25 cellular contexts compared by ENCODE assay signal in genomic region chr2:3408781-3409180, GRCh38. TPM values are rescaled to one million over a fixed set of nuclear protein-coding genes. Genes with fewer than 3 reads are reported as not detected.
DNase-seq lines count a peak whose midpoint lies in the region; ATAC-seq, FAIRE-seq and TF ChIP-seq lines count a peak whose summit lies in the region.
"Had no signal": no experiment of that assay in that cellular context is flagged by ENCODE, and none has a peak within 500 bp of the region (broad histone marks: within the 10 kb centered on the region; RNA-seq: fewer than 3 reads in every experiment).

No MANE protein-coding gene starts in this region.

- H3K4me1 ChIP-seq in HepG2 (ENCODE audit: insufficient read depth, low read length), result no peaks in the 10 kb centered on the region
- no peaks in the 10 kb centered on the region for H3K4me1 ChIP-seq in right lobe of liver
- H3K4me1 ChIP-seq in trophoblast cell (ENCODE audit: control insufficient read depth in 1 of 2, insufficient read depth in 2 of 2, low read length in 2 of 2), result no peaks in the 10 kb centered on the region
- no peaks in the 10 kb centered on the region for H3K4me1 ChIP-seq in foreskin keratinocyte
- H3K4me1 ChIP-seq: A549, BE2C had no signal

- peak overlapping the region; percentile 66 for H4K12ac ChIP-seq in trophoblast cell (ENCODE audit: low read depth, low read length)

- no peak for FAIRE-seq in HepG2 (lab: Jason Lieb, UNC)
- FAIRE-seq: A549, GM12891, GM18507 had no signal

- POLR2A ChIA-PET in HepG2 (lab: Yijun Ruan, JAX), result interaction anchor here (1.0 kb wide), 1 partner anchor 14 kb away, joined by 3 read pairs; no protein-coding TSS in a partner anchor

- H2AFZ ChIP-seq in HepG2 (ENCODE audit: low read length) (no peak overlapping the region), trophoblast cell (ENCODE audit: insufficient read depth, low read length, poor library complexity) (no peak overlapping the region)
- H2AFZ ChIP-seq: GM23338 had no signal

- DNase-seq in HepG2 (ENCODE audit: low spot score) (no peak), right lobe of liver (no peak), trophoblast cell (no peak), NCI-H345 treated with DMSO at 0.1 percent for 48 hours (lab: John Stamatoyannopoulos, UW; ENCODE audit: unreplicated experiment) (no peak), occipital lobe (lab: John Stamatoyannopoulos, UW) (no peak), foreskin keratinocyte (no peak)
- DNase-seq: 8988T; ACHN; AML-193; BE2C; Calu3; CD4-positive, alpha-beta T cell; COR-L47; DMS53; DMS79 treated with DMSO at 0.1 percent for 48 hours; GF-D8; H9 had no signal

- H3K4me1 Mint-ChIP-seq in dendritic cell treated with granulocyte-macrophage colony-stimulating factor and Interleukin-4, amounts not matched to agents 40 ng/mL and 50 ng/mL, for 4 days (ENCODE audit: low read depth), result peaks cover 20% of the 10 kb centered on the region
- H3K4me1 Mint-ChIP-seq: GM23338, H9 had no signal

- no peaks in the 10 kb centered on the region for H3K9me3 ChIP-seq in HepG2 (ENCODE audit: low read length)
- H3K9me3 ChIP-seq in right lobe of liver, result no peaks in the 10 kb centered on the region
- H3K9me3 ChIP-seq in trophoblast cell (ENCODE audit: insufficient read depth, low read depth, low read length), result no peaks in the 10 kb centered on the region
- H3K9me3 ChIP-seq: A549; BE2C; BLaER1 treated with 17β-estradiol and CSF1 and Interleukin-3, amounts not matched to agents 10 nM and 100 nM had no signal

- H3K27me3 Mint-ChIP-seq in dendritic cell treated with granulocyte-macrophage colony-stimulating factor and Interleukin-4, amounts not matched to agents 40 ng/mL and 50 ng/mL, for 4 days, result no peaks in the 10 kb centered on the region
- H3K27me3 Mint-ChIP-seq: CD4-positive, alpha-beta T cell had no signal

- no peaks in the 10 kb centered on the region for H3K9me3 Mint-ChIP-seq in dendritic cell treated with granulocyte-macrophage colony-stimulating factor and Interleukin-4, amounts not matched to agents 40 ng/mL and 50 ng/mL, for 4 days
- H3K9me3 Mint-ChIP-seq: CD14-positive monocyte; CD4-positive, alpha-beta T cell; GM23338; H9 had no signal

- no peak overlapping the region for H3K4me3 ChIP-seq in HepG2 (replicated peaks in 1 of 3; ENCODE audit: insufficient read depth in 1 of 3, low read depth in 2 of 3, low read length in 3 of 3)
- no peak overlapping the region for H3K4me3 ChIP-seq in right lobe of liver
- no peak overlapping the region for H3K4me3 ChIP-seq in trophoblast cell (ENCODE audit: low read depth, low read length)
- H3K4me3 ChIP-seq: A549; BLaER1 treated with 17β-estradiol and CSF1 and Interleukin-3, amounts not matched to agents 10 nM and 100 nM; GM23338 had no signal

- intact Hi-C loops in HepG2 (cut with micrococcal nuclease; ENCODE audit: unreplicated experiment) (no loop called here), right lobe of liver (cut with DNase I) (no loop called here)
- intact Hi-C loops in dendritic cell treated with granulocyte-macrophage colony-stimulating factor and Interleukin-4, amounts not matched to agents 40 ng/mL and 50 ng/mL, for 4 days (cut with micrococcal nuclease), result no loop called here

- peaks cover 49% of the 10 kb centered on the region for H3K36me3 Mint-ChIP-seq in dendritic cell treated with granulocyte-macrophage colony-stimulating factor and Interleukin-4, amounts not matched to agents 40 ng/mL and 50 ng/mL, for 4 days (ENCODE audit: low read depth)

- no peak for TF ChIP-seq CTCF in HepG2 (CRISPR knock-in tag; IDR thresholded peaks at IDR 0.05)
- TF ChIP-seq CTCF in right lobe of liver (IDR thresholded peaks at IDR 0.05), result no peak
- no peak for TF ChIP-seq CTCF in foreskin keratinocyte (conservative IDR thresholded peaks at IDR 0.05)

- H3K18ac ChIP-seq in trophoblast cell (ENCODE audit: low read length), result peak overlapping the region; percentile 46

- no TSS peak for BruUV-seq in HepG2 (replicated peaks; lab: Mats Ljungman, UMichigan)

- no peak overlapping the region for H3K4ac ChIP-seq in trophoblast cell (ENCODE audit: low read depth, low read length)

- in situ Hi-C loops in HepG2 (cut with HindIII; ENCODE audit: extremely low pct_ligation_motif_present, low pct_unique_long_range_greater_than_20kb), result no loop called here

- no peak overlapping the region for H2BK12ac ChIP-seq in trophoblast cell (ENCODE audit: low read length)

- H2AK5ac ChIP-seq in trophoblast cell (ENCODE audit: low read length), result no peak overlapping the region

- H3K36me3 ChIP-seq in HepG2 (replicated peaks in 1 of 2; ENCODE audit: control insufficient read depth in 1 of 2, insufficient read depth in 2 of 2, low read length in 2 of 2) (peaks cover 18 to 55% of the 10 kb centered on the region in 2 experiments), right lobe of liver (peaks cover 0 to 4% (median 0%) of the 10 kb centered on the region in 4 donors), trophoblast cell (ENCODE audit: control insufficient read depth in 1 of 2, insufficient read depth in 2 of 2, low read length in 2 of 2) (peaks cover 4 to 13% of the 10 kb centered on the region in 2 experiments)

- ATAC-seq in HepG2, result no peak; the same call in 2 of the 3 replicates
- no peak for ATAC-seq in right lobe of liver
- ATAC-seq in foreskin keratinocyte, result no peak
- ATAC-seq: A549, GM23338, HCT116 had no signal

- no peak overlapping the region for H3K27ac ChIP-seq in HepG2 (ENCODE audit: extremely low read length, insufficient read depth, low read length)
- no peak overlapping the region for H3K27ac ChIP-seq in right lobe of liver
- no peak overlapping the region for H3K27ac ChIP-seq in trophoblast cell (ENCODE audit: low read depth, low read length)
- no peak overlapping the region for H3K27ac ChIP-seq in foreskin keratinocyte
- H3K27ac ChIP-seq: A549; BLaER1 treated with 17β-estradiol and CSF1 and Interleukin-3, amounts not matched to agents 10 nM and 100 nM had no signal

- H3K4me2 ChIP-seq in HepG2 (ENCODE audit: low read depth, low read length) (no peak overlapping the region), trophoblast cell (ENCODE audit: low read length) (no peak overlapping the region)
- H3K4me2 ChIP-seq: A549; BLaER1 treated with 17β-estradiol and CSF1 and Interleukin-3, amounts not matched to agents 10 nM and 100 nM; GM23338 had no signal

- H2BK5ac ChIP-seq in trophoblast cell (ENCODE audit: low read depth, low read length, poor library complexity), result no peak overlapping the region

- no peak overlapping the region for H4K91ac ChIP-seq in trophoblast cell (ENCODE audit: low read depth, low read length)

- H4K20me1 ChIP-seq in HepG2 (ENCODE audit: insufficient read depth, low read length), result no peaks in the 10 kb centered on the region

- H3K27ac Mint-ChIP-seq in dendritic cell treated with granulocyte-macrophage colony-stimulating factor and Interleukin-4, amounts not matched to agents 40 ng/mL and 50 ng/mL, for 4 days, result peak overlapping the region; percentile 13
- H3K27ac Mint-ChIP-seq: CD14-positive monocyte; CD4-positive, alpha-beta T cell; GM23338 had no signal

- no peak for TF ChIP-seq RAD21 in HepG2 (CRISPR knock-in tag; IDR thresholded peaks at IDR 0.05)

- no peak for TF ChIP-seq EP300 in HepG2 (IDR thresholded peaks at IDR 0.05; ENCODE audit: low read depth in 2 of 2, low read length in 2 of 2)
- TF ChIP-seq EP300 in HepG2 (CRISPR knock-in tag; IDR thresholded peaks at IDR 0.05; ENCODE audit: borderline replicate concordance), result no peak

- CTCF ChIA-PET in HepG2 (lab: Yijun Ruan, JAX; ENCODE audit: low intra/inter-chr PET ratio, low total read pairs), result no interaction called here

- no peak overlapping the region for H3K4me3 Mint-ChIP-seq in dendritic cell treated with granulocyte-macrophage colony-stimulating factor and Interleukin-4, amounts not matched to agents 40 ng/mL and 50 ng/mL, for 4 days
- H3K4me3 Mint-ChIP-seq: CD14-positive monocyte; CD4-positive, alpha-beta T cell; GM23338; H9 had no signal

- H4K8ac ChIP-seq in trophoblast cell (ENCODE audit: low read depth, low read length), result no peak overlapping the region

- no peak overlapping the region for H3K23ac ChIP-seq in trophoblast cell (ENCODE audit: low read length)

- no peaks in the 10 kb centered on the region for H3K27me3 ChIP-seq in HepG2 (ENCODE audit: control insufficient read depth in 1 of 2, insufficient read depth in 2 of 2, low read length in 2 of 2)
- H3K27me3 ChIP-seq in right lobe of liver, result no peaks in the 10 kb centered on the region
- no peaks in the 10 kb centered on the region for H3K27me3 ChIP-seq in trophoblast cell (ENCODE audit: insufficient read depth, low read length)
- H3K27me3 ChIP-seq in foreskin keratinocyte, result no peaks in the 10 kb centered on the region
- H3K27me3 ChIP-seq: BE2C; BLaER1 treated with 17β-estradiol and CSF1 and Interleukin-3, amounts not matched to agents 10 nM and 100 nM had no signal

- no peak for TF ChIP-seq POLR2A in HepG2 (IDR thresholded peaks at IDR 0.05; ENCODE audit: insufficient read depth in 1 of 2, low read depth in 2 of 2, low read length in 2 of 2)
- TF ChIP-seq POLR2A in right lobe of liver (IDR thresholded peaks at IDR 0.05), result no peak

- H2BK120ac ChIP-seq in trophoblast cell (ENCODE audit: insufficient read depth, low read length, poor library complexity), result no peak overlapping the region

- WGBS in HepG2 (ENCODE audit: low lambda C conversion rate), result 97% methylated on average over 13 of the region's 13 CpGs
- 90% methylated on average over 3 of the region's 13 CpGs for WGBS in right lobe of liver (ENCODE audit: insufficient coverage, low coverage, low lambda C conversion rate, missing lambda C conversion rate)
- WGBS in trophoblast cell (ENCODE audit: extremely low coverage, insufficient coverage, insufficient read length), result no CpG with 5 or more reads among the region's 13 CpGs

- H3K9ac ChIP-seq in HepG2 (ENCODE audit: insufficient read depth, low read depth, low read length), result no peak overlapping the region
- H3K9ac ChIP-seq in trophoblast cell (ENCODE audit: low read length), result no peak overlapping the region
- H3K9ac ChIP-seq: BLaER1 treated with 17β-estradiol and CSF1 and Interleukin-3, amounts not matched to agents 10 nM and 100 nM had no signal

- H3K14ac ChIP-seq in trophoblast cell (ENCODE audit: low read length), result no peak overlapping the region

- H3K79me2 ChIP-seq in HepG2 (ENCODE audit: insufficient read depth, low read length) (no peaks in the 10 kb centered on the region), trophoblast cell (ENCODE audit: control insufficient read depth, insufficient read depth, low read length, poor library complexity) (no peaks in the 10 kb centered on the region)

- no peaks in the 10 kb centered on the region for H3K79me1 ChIP-seq in trophoblast cell (ENCODE audit: low read length)

RNA-seq across cellular contexts. Expression of gene TRAPPC12, which starts 29.3 kb away (rescaled TPM):
- total RNA-seq in HepG2 (2016; rRNA removed; fragmentation: Illumina TruSeq; extraction: Trizol) (39.0 and 46.4 TPM in 2 replicates), right lobe of liver (10 to 100 TPM; 39.2 to 92.4 (median 47.8) TPM), occipital lobe (61.8 TPM), foreskin keratinocyte (59.5 and 65.6 TPM in 2 replicates)
- total RNA-seq in HepG2 (2016; cell fraction: cytosol; rRNA removed; fragmentation: Illumina TruSeq; extraction: Trizol; ENCODE audit: low read depth), result 16.2 and 17.3 TPM in 2 replicates
- total RNA-seq in HepG2 (2016; cell fraction: insoluble cytoplasmic fraction; rRNA removed; fragmentation: Illumina TruSeq; extraction: Trizol), result 36.3 and 42.6 TPM in 2 replicates
- 24.2 and 25.4 TPM in 2 replicates for total RNA-seq in HepG2 (2016; cell fraction: membrane; rRNA removed; fragmentation: Illumina TruSeq; extraction: Trizol)
- 55.4 and 61.3 TPM in 2 replicates for total RNA-seq in HepG2 (2016; cell fraction: nucleus; rRNA removed; fragmentation: Illumina TruSeq; extraction: Trizol)
- polyA plus RNA-seq in HepG2 (2011; rRNA removed) (97.7 and 137 TPM in 2 replicates), foreskin keratinocyte (54.4 and 58.4 TPM in 2 replicates)
- 36.5 and 40.1 TPM in 2 replicates for polyA plus RNA-seq in HepG2 (2011; cell fraction: cytosol; rRNA removed)
- polyA plus RNA-seq in HepG2 (2011; cell fraction: nucleus; rRNA removed), result 305 and 380 TPM in 2 replicates
- polyA plus RNA-seq in HepG2 (2012), result 58.1 and 63.4 TPM in 2 replicates
- 7.8 and 8.6 TPM in 2 replicates for polyA plus RNA-seq in HepG2 (2016; cell fraction: cytosol; fragmentation: Illumina TruSeq; extraction: Trizol; ENCODE audit: low read depth)
- polyA plus RNA-seq in HepG2 (2016; cell fraction: insoluble cytoplasmic fraction; fragmentation: Illumina TruSeq; extraction: Trizol; ENCODE audit: low read depth), result 31.5 and 45.0 TPM in 2 replicates
- 10.3 and 11.5 TPM in 2 replicates for polyA plus RNA-seq in HepG2 (2016; cell fraction: membrane; fragmentation: Illumina TruSeq; extraction: Trizol; ENCODE audit: low read depth)
- 95.8 and 113 TPM in 2 replicates for polyA plus RNA-seq in HepG2 (2016; cell fraction: nucleus; fragmentation: Illumina TruSeq; extraction: Trizol; ENCODE audit: insufficient read depth, low read depth)
- polyA minus RNA-seq in HepG2 (2011; rRNA and poly(A)+ RNA removed; ENCODE audit: low replicate concordance), result 73.3 and 119 TPM in 2 replicates
- 30.0 and 39.8 TPM in 2 replicates for polyA minus RNA-seq in HepG2 (2011; cell fraction: cytosol; rRNA and poly(A)+ RNA removed)
- 181 and 183 TPM in 2 replicates for polyA minus RNA-seq in HepG2 (2011; cell fraction: nucleus; rRNA and poly(A)+ RNA removed)
- 32.2 and 35.8 TPM in 2 replicates for polyA plus RNA-seq in trophoblast cell (2013)

RNA-seq across cellular contexts. Expression of gene EIPR1, which starts 31.2 kb away (rescaled TPM):
- total RNA-seq in HepG2 (2016; rRNA removed; fragmentation: Illumina TruSeq; extraction: Trizol), result 70.0 and 92.3 TPM in 2 replicates
- 45.6 and 52.4 TPM in 2 replicates for total RNA-seq in HepG2 (2016; cell fraction: cytosol; rRNA removed; fragmentation: Illumina TruSeq; extraction: Trizol; ENCODE audit: low read depth)
- 72.0 and 92.4 TPM in 2 replicates for total RNA-seq in HepG2 (2016; cell fraction: insoluble cytoplasmic fraction; rRNA removed; fragmentation: Illumina TruSeq; extraction: Trizol)
- 79.5 and 92.1 TPM in 2 replicates for total RNA-seq in HepG2 (2016; cell fraction: membrane; rRNA removed; fragmentation: Illumina TruSeq; extraction: Trizol)
- 36.2 and 44.8 TPM in 2 replicates for total RNA-seq in HepG2 (2016; cell fraction: nucleus; rRNA removed; fragmentation: Illumina TruSeq; extraction: Trizol)
- 84.5 and 96.3 TPM in 2 replicates for polyA plus RNA-seq in HepG2 (2011; rRNA removed)
- 91.9 and 111 TPM in 2 replicates for polyA plus RNA-seq in HepG2 (2011; cell fraction: cytosol; rRNA removed)
- 54.6 and 61.7 TPM in 2 replicates for polyA plus RNA-seq in HepG2 (2011; cell fraction: nucleus; rRNA removed)
- 34.2 and 39.9 TPM in 2 replicates for polyA plus RNA-seq in HepG2 (2012)
- polyA plus RNA-seq in HepG2 (2016; cell fraction: cytosol; fragmentation: Illumina TruSeq; extraction: Trizol; ENCODE audit: low read depth), result 47.2 and 54.0 TPM in 2 replicates
- 80.5 and 83.1 TPM in 2 replicates for polyA plus RNA-seq in HepG2 (2016; cell fraction: insoluble cytoplasmic fraction; fragmentation: Illumina TruSeq; extraction: Trizol; ENCODE audit: low read depth)
- polyA plus RNA-seq in HepG2 (2016; cell fraction: membrane; fragmentation: Illumina TruSeq; extraction: Trizol; ENCODE audit: low read depth), result 53.9 and 69.3 TPM in 2 replicates
- 49.2 and 51.5 TPM in 2 replicates for polyA plus RNA-seq in HepG2 (2016; cell fraction: nucleus; fragmentation: Illumina TruSeq; extraction: Trizol; ENCODE audit: insufficient read depth, low read depth)
- 65.1 and 87.1 TPM in 2 replicates for polyA minus RNA-seq in HepG2 (2011; rRNA and poly(A)+ RNA removed; ENCODE audit: low replicate concordance)
- polyA minus RNA-seq in HepG2 (2011; cell fraction: cytosol; rRNA and poly(A)+ RNA removed), result 27.9 and 34.1 TPM in 2 replicates
- 48.4 and 54.1 TPM in 2 replicates for polyA minus RNA-seq in HepG2 (2011; cell fraction: nucleus; rRNA and poly(A)+ RNA removed)
- total RNA-seq in right lobe of liver, result 10 to 100 TPM in 4 of 6 experiments, 1 to 10 TPM in 2; 6.8 to 40.6 (median 11.6) TPM
- polyA plus RNA-seq in trophoblast cell (2013), result 13.9 and 14.1 TPM in 2 replicates
- 30.3 TPM for total RNA-seq in occipital lobe
- 35.8 and 38.9 TPM in 2 replicates for total RNA-seq in foreskin keratinocyte
- 36.8 and 37.0 TPM in 2 replicates for polyA plus RNA-seq in foreskin keratinocyte
